19 cellular contexts compared by ENCODE assay signal in genomic region chr7:42198974-42199668, GRCh38. TPM values are rescaled to one million over a fixed set of nuclear protein-coding genes. Genes with fewer than 3 reads are reported as not detected.
A peak's percentile ranks its signal among the peaks of the same experiment; 100 is the strongest.
DNase-seq lines count a peak whose midpoint lies in the region; ATAC-seq and TF ChIP-seq lines count a peak whose summit lies in the region.
"Had no signal": no experiment of that assay in that cellular context is flagged by ENCODE, and none has a peak within 500 bp of the region (broad histone marks: within the 10 kb centered on the region; RNA-seq: fewer than 3 reads in every experiment).

No MANE protein-coding gene starts in this region.

- no peak overlapping the region for H2BK12ac ChIP-seq in trophoblast cell (ENCODE audit: low read length)

- H2BK120ac ChIP-seq in trophoblast cell (ENCODE audit: insufficient read depth, low read length, poor library complexity) = no peak overlapping the region

- H3K27ac ChIP-seq in mammary epithelial cell (ENCODE audit: insufficient read depth, low read depth, low read length) = peak overlapping the region; percentile 78
- no peak overlapping the region for H3K27ac ChIP-seq in trophoblast cell (ENCODE audit: low read depth, low read length)

- H3K4me3 ChIP-seq in Jurkat, Clone E6-1 (ENCODE audit: low read length) = peak overlapping the region; percentile 25
- no peak overlapping the region for H3K4me3 ChIP-seq in mammary epithelial cell (replicated peaks in 1 of 3; ENCODE audit: insufficient read depth in 1 of 3, low read depth in 2 of 3, low read length in 3 of 3)
- no peak overlapping the region for H3K4me3 ChIP-seq in trophoblast cell (ENCODE audit: low read depth, low read length)
- H3K4me3 ChIP-seq: MG63 had no signal

- TF ChIP-seq POLR2A in GM18505 (IDR thresholded peaks at IDR 0.05; ENCODE audit: borderline replicate concordance, extremely low read depth, insufficient read depth, insufficient read length) = no peak

- intact Hi-C loops in mammary epithelial cell (cut with micrococcal nuclease) = loop anchor here (2.0 kb wide), 2 partner anchors 20 to 34 kb away; no protein-coding TSS in a partner anchor

- peaks cover 41% of the 10 kb centered on the region for H3K4me1 Mint-ChIP-seq in nephron
- H3K4me1 Mint-ChIP-seq: activated CD4-positive, alpha-beta T cell treated with anti-CD3 and anti-CD28 coated beads, Interleukin-2, amount 10 ng/mL, durations not matched to agents 24 days and 14 days had no signal

- H3K9me3 Mint-ChIP-seq in nephron = peaks cover 3% of the 10 kb centered on the region
- H3K9me3 Mint-ChIP-seq: CD4-positive, alpha-beta T cell; immature natural killer cell had no signal

- no peaks in the 10 kb centered on the region for H4K20me1 ChIP-seq in mammary epithelial cell (ENCODE audit: insufficient read depth, low read length)

- peak overlapping the region; percentile 79 for H3K4me2 ChIP-seq in mammary epithelial cell (ENCODE audit: insufficient read depth, low read depth, low read length)
- H3K4me2 ChIP-seq in trophoblast cell (ENCODE audit: low read length) = no peak overlapping the region

- H3K23ac ChIP-seq in trophoblast cell (ENCODE audit: low read length) = no peak overlapping the region

- H3K4ac ChIP-seq in trophoblast cell (ENCODE audit: low read depth, low read length) = no peak overlapping the region

- H3K9me3 ChIP-seq in mammary epithelial cell (replicated peaks; ENCODE audit: insufficient read depth, low read length) (no peaks in the 10 kb centered on the region), trophoblast cell (ENCODE audit: insufficient read depth, low read depth, low read length) (no peaks in the 10 kb centered on the region)
- H3K9me3 ChIP-seq: MG63 had no signal

- no peaks in the 10 kb centered on the region for H3K27me3 ChIP-seq in mammary epithelial cell (ENCODE audit: insufficient read depth, low read length)
- no peaks in the 10 kb centered on the region for H3K27me3 ChIP-seq in trophoblast cell (ENCODE audit: insufficient read depth, low read length)
- H3K27me3 ChIP-seq: MG63 had no signal

- CTCF ChIA-PET in mammary epithelial cell (lab: Charles Lee; ENCODE audit: low non-redundant PET) = interaction anchor here (0.5 kb wide), 1 partner anchor 24 kb away, joined by 3 read pairs; no protein-coding TSS in a partner anchor

- H3K79me2 ChIP-seq in mammary epithelial cell (ENCODE audit: insufficient read depth, low read length) = peaks cover 59% of the 10 kb centered on the region
- no peaks in the 10 kb centered on the region for H3K79me2 ChIP-seq in trophoblast cell (ENCODE audit: control insufficient read depth, insufficient read depth, low read length, poor library complexity)

- no peak overlapping the region for H4K8ac ChIP-seq in trophoblast cell (ENCODE audit: low read depth, low read length)

- H3K27ac Mint-ChIP-seq in nephron = peak overlapping the region in 2 of 3 experiments; percentile 40 to 43
- H3K27ac Mint-ChIP-seq: activated CD4-positive, alpha-beta T cell treated with anti-CD3 and anti-CD28 coated beads, Interleukin-2, amount 10 ng/mL, durations not matched to agents 24 days and 14 days; activated T-cell treated with anti-CD3 and anti-CD28 coated beads, Interleukin-2, amount 50 U/mL, for 72 hours; CD4-positive, alpha-beta T cell; immature natural killer cell had no signal

- TF ChIP-seq CTCF in mammary epithelial cell (conservative IDR thresholded peaks at IDR 0.05 in 1 of 2, IDR thresholded peaks at IDR 0.05 in 1 of 2; ENCODE audit: extremely low read depth in 1 of 2, insufficient read depth in 1 of 2, low read depth in 1 of 2, low read length in 2 of 2) (no peak), nephron (IDR thresholded peaks at IDR 0.05; ENCODE audit: unreplicated experiment in 3 of 3) (no peak)

- H3K4me1 ChIP-seq in mammary epithelial cell (ENCODE audit: insufficient read depth, low read length) (peaks cover 32% of the 10 kb centered on the region), trophoblast cell (ENCODE audit: control insufficient read depth in 1 of 2, insufficient read depth in 2 of 2, low read length in 2 of 2) (peaks cover 8 to 11% of the 10 kb centered on the region in 2 experiments)

- no peak overlapping the region for H2BK5ac ChIP-seq in trophoblast cell (ENCODE audit: low read depth, low read length, poor library complexity)

- no peak overlapping the region for H2AK5ac ChIP-seq in trophoblast cell (ENCODE audit: low read length)

- in situ Hi-C loops in mammary epithelial cell (cut with MboI; ENCODE audit: low sequenced_read_pairs in 2 of 2) = no loop called here

- dilution Hi-C loops in mammary epithelial cell (cut with HindIII; ENCODE audit: low sequenced_read_pairs) = no loop called here

- no peak overlapping the region for H4K12ac ChIP-seq in trophoblast cell (ENCODE audit: low read depth, low read length)

- no peaks in the 10 kb centered on the region for H3K27me3 Mint-ChIP-seq in nephron (ENCODE audit: low read depth)
- H3K27me3 Mint-ChIP-seq: activated CD4-positive, alpha-beta T cell treated with anti-CD3 and anti-CD28 coated beads, Interleukin-2, amount 10 ng/mL, durations not matched to agents 24 days and 14 days; brain; CD4-positive, alpha-beta T cell had no signal

- no peak overlapping the region for H3K18ac ChIP-seq in trophoblast cell (ENCODE audit: low read length)

- DNase-seq in AG20443 (ENCODE audit: low spot score) (peak; percentile 67), mammary epithelial cell (peak; percentile 55), trophoblast cell (no peak), activated gamma-delta T cell (lab: John Stamatoyannopoulos, UW) (no peak)
- DNase-seq in Jurkat, Clone E6-1 (ENCODE audit: low read depth, low spot score) = peak; percentile 88
- DNase-seq: activated CD4-positive, alpha-beta T cell treated with anti-CD3 and anti-CD28 coated beads, Interleukin-2, amount 10 ng/mL, durations not matched to agents 24 days and 14 days; activated T-cell treated with anti-CD3 and anti-CD28 coated beads, Interleukin-2, amount 50 U/mL, for 72 hours; CD4-positive, alpha-beta T cell; immature natural killer cell; mesendoderm; MG63; NCI-H1930; NCI-H524 treated with DMSO at 0.1 percent for 48 hours; stimulated activated CD4-positive, alpha-beta T cell treated with anti-CD3 and anti-CD28 coated beads, Interleukin-12 subunit alpha, Interleukin-12 subunit beta, amount 100 ng/mL, for 4 hours had no signal

- H3K4me3 Mint-ChIP-seq in nephron = no peak overlapping the region
- H3K4me3 Mint-ChIP-seq: activated CD4-positive, alpha-beta T cell treated with anti-CD3 and anti-CD28 coated beads, Interleukin-2, amount 10 ng/mL, durations not matched to agents 24 days and 14 days; activated T-cell treated with anti-CD3 and anti-CD28 coated beads, Interleukin-2, amount 50 U/mL, for 72 hours; CD4-positive, alpha-beta T cell; immature natural killer cell had no signal

- H3K14ac ChIP-seq in trophoblast cell (ENCODE audit: low read length) = no peak overlapping the region

- peak overlapping the region; percentile 13 for H2AFZ ChIP-seq in mammary epithelial cell (ENCODE audit: low read depth, low read length)
- H2AFZ ChIP-seq in trophoblast cell (ENCODE audit: insufficient read depth, low read length, poor library complexity) = no peak overlapping the region

- H3K36me3 Mint-ChIP-seq in nephron (ENCODE audit: low read depth) = peaks cover 32% of the 10 kb centered on the region
- H3K36me3 Mint-ChIP-seq: immature natural killer cell had no signal

- BruUV-seq in mammary epithelial cell (replicated peaks; lab: Mats Ljungman, UMichigan) = no TSS peak

- H3K9ac ChIP-seq in mammary epithelial cell (ENCODE audit: insufficient read depth, low read length) (peak overlapping the region; percentile 50), trophoblast cell (ENCODE audit: low read length) (no peak overlapping the region)

- ATAC-seq in GM18505 (IDR thresholded peaks at IDR 0.05; ENCODE audit: unreplicated experiment) (no peak), HG03521 (IDR thresholded peaks at IDR 0.05; ENCODE audit: unreplicated experiment) (no peak)

- H4K91ac ChIP-seq in trophoblast cell (ENCODE audit: low read depth, low read length) = no peak overlapping the region

- H3K79me1 ChIP-seq in trophoblast cell (ENCODE audit: low read length) = no peaks in the 10 kb centered on the region

- 20% methylated on average over 8 of the region's 8 CpGs for WGBS in mammary epithelial cell (ENCODE audit: low coverage, missing lambda C conversion rate)
- no CpG with 5 or more reads among the region's 8 CpGs for WGBS in trophoblast cell (ENCODE audit: extremely low coverage, insufficient coverage, insufficient read length)

- no peaks in the 10 kb centered on the region for H3K36me3 ChIP-seq in mammary epithelial cell (ENCODE audit: insufficient read depth, low read length)
- H3K36me3 ChIP-seq in trophoblast cell (ENCODE audit: control insufficient read depth in 1 of 2, insufficient read depth in 2 of 2, low read length in 2 of 2) = no peaks in the 10 kb centered on the region
- H3K36me3 ChIP-seq: MG63 had no signal

RNA-seq across cellular contexts. Expression of gene GLI3, which starts 37.9 kb away (rescaled TPM):
- polyA plus RNA-seq in Jurkat, Clone E6-1 (2012; ENCODE audit: insufficient read depth, insufficient read length) = 2.8 TPM
- total RNA-seq in mammary epithelial cell = 10 to 100 TPM in 1 of 2 donors, 1 to 10 TPM in 1; 6.3 to 26.2 TPM
- 4.3 TPM for polyA plus RNA-seq in mammary epithelial cell
- polyA minus RNA-seq in mammary epithelial cell = 44.0 TPM
- polyA plus RNA-seq in trophoblast cell (2013) = 11.7 and 12.8 TPM in 2 replicates
- total RNA-seq: activated CD4-positive, alpha-beta T cell treated with anti-CD3 and anti-CD28 coated beads, Interleukin-2, amount 10 ng/mL, durations not matched to agents 24 days and 14 days; T-helper 2 cell treated with Interferon-gamma antibody and Interleukin-4, amounts not matched to agents 100 ng/mL and 5 ng/mL, for 36 hours had no signal

Comparison
In these comparisons a context has a peak if more than half of its experiments do, and no peak if none do; other contexts are left out.
1. DNase-seq: peak in AG20443 (single experiment), Jurkat, Clone E6-1 (single experiment) and mammary epithelial cell (single experiment); none in trophoblast cell (0 of 2) and activated gamma-delta T cell (single experiment).